ENCODE assay signal across 26 cellular contexts in genomic region chr7:33055147-33055546, GRCh38. TPM values are rescaled to one million over a fixed set of nuclear protein-coding genes. Genes with fewer than 3 reads are reported as not detected.
DNase-seq lines count a peak whose midpoint lies in the region; ATAC-seq, FAIRE-seq and TF ChIP-seq lines count a peak whose summit lies in the region.
"Had no signal": no experiment of that assay in that cellular context is flagged by ENCODE, and none has a peak within 500 bp of the region (broad histone marks: within the 10 kb centered on the region; RNA-seq: fewer than 3 reads in every experiment).

No MANE protein-coding gene starts in this region.

- no peak overlapping the region for H3K4me2 ChIP-seq in endothelial cell of umbilical vein (ENCODE audit: insufficient read depth, low read length)

- dilution Hi-C loops in endothelial cell of umbilical vein (cut with MboI; ENCODE audit: extremely low pct_ligation_motif_present, low sequenced_read_pairs): no loop called here

- no peaks in the 10 kb centered on the region for H3K9me3 Mint-ChIP-seq in activated T-cell treated with anti-CD3 and anti-CD28 coated beads, Interleukin-2, amount 50 U/mL, for 24 hours
- H3K9me3 Mint-ChIP-seq: activated T-helper 1 cell treated with anti-CD3 and anti-CD28 coated beads, Interleukin-12 subunit alpha, Interleukin-12 subunit beta, Interleukin-2, Interleukin-4 antibody, amounts not matched to agents 30 ng/mL and 10 ng/mL and 1 ng/mL, durations not matched to agents 14 hours and 24 hours and 36 hours; H9 had no signal

- intact Hi-C loops in endothelial cell of umbilical vein (cut with micrococcal nuclease) (no loop called here), psoas muscle (cut with DNase I) (no loop called here)

- H2AFZ ChIP-seq in endothelial cell of umbilical vein (ENCODE audit: low read depth, low read length): no peak overlapping the region

- H3K4me3 Mint-ChIP-seq in activated T-cell treated with anti-CD3 and anti-CD28 coated beads, Interleukin-2, amount 50 U/mL, for 24 hours: no peak overlapping the region
- H3K4me3 Mint-ChIP-seq in T-helper 17 cell: no peak overlapping the region
- H3K4me3 Mint-ChIP-seq: activated T-helper 1 cell treated with anti-CD3 and anti-CD28 coated beads, Interleukin-12 subunit alpha, Interleukin-12 subunit beta, Interleukin-2, Interleukin-4 antibody, amounts not matched to agents 30 ng/mL and 10 ng/mL and 1 ng/mL, durations not matched to agents 14 hours and 24 hours and 36 hours; H9 had no signal

- H3K4me1 ChIP-seq in endothelial cell of umbilical vein (ENCODE audit: control insufficient read depth, extremely low read depth, insufficient read depth, low read length) (peaks cover 11% of the 10 kb centered on the region), psoas muscle (peaks cover 6% of the 10 kb centered on the region)

- TF ChIP-seq CTCF in endothelial cell of umbilical vein (IDR thresholded peaks at IDR 0.05; ENCODE audit: extremely low read depth in 1 of 2, insufficient read depth in 1 of 2, low read depth in 1 of 2, low read length in 2 of 2): no peak
- no peak for TF ChIP-seq CTCF in psoas muscle (IDR thresholded peaks at IDR 0.05)
- TF ChIP-seq CTCF in GM10248 (IDR thresholded peaks at IDR 0.05; ENCODE audit: control extremely low read depth, extremely low read depth, low read depth, missing control alignments): no peak

- 97 to 99% (median 98%) methylated on average over 5 of the region's 5 CpGs for WGBS in psoas muscle, 3 donors

- CTCF ChIA-PET in endothelial cell of umbilical vein (lab: Charles Lee): interaction anchor here (1.0 to 1.2 kb wide), 2 partner anchors 15 to 53 kb away, joined by 3 read pairs; no protein-coding TSS in a partner anchor
- CTCF ChIA-PET in GM10248 (lab: Yijun Ruan, JAX): interaction anchor here (1.6 to 4.8 kb wide), 5 partner anchors 7 to 209 kb away, joined by 4 to 22 read pairs (median 19); partner anchors contain the start of gene NT5C3A

- POLR2A ChIA-PET in endothelial cell of umbilical vein (lab: Charles Lee) (no interaction called here), GM10248 (lab: Yijun Ruan, JAX) (interaction anchor here (0.7 kb wide), 1 partner anchor 150 kb away, joined by 3 read pairs; no protein-coding TSS in a partner anchor)

- ATAC-seq in T-helper 17 cell (no peak), psoas muscle (no peak)
- ATAC-seq: gastrocnemius medialis, pancreas, sciatic nerve had no signal

- H4K20me1 ChIP-seq in endothelial cell of umbilical vein (replicated peaks; ENCODE audit: control insufficient read depth, extremely low read depth, insufficient read depth, low read length): peaks cover 2% of the 10 kb centered on the region

- H3K36me3 Mint-ChIP-seq in activated T-cell treated with anti-CD3 and anti-CD28 coated beads, Interleukin-2, amount 50 U/mL, for 24 hours (ENCODE audit: low read depth): peaks cover 57% of the 10 kb centered on the region
- no peaks in the 10 kb centered on the region for H3K36me3 Mint-ChIP-seq in T-helper 17 cell (ENCODE audit: low read depth)

- H3K4me1 Mint-ChIP-seq in activated T-cell treated with anti-CD3 and anti-CD28 coated beads, Interleukin-2, amount 50 U/mL, for 24 hours (ENCODE audit: low read depth): peaks cover 72% of the 10 kb centered on the region
- H3K4me1 Mint-ChIP-seq in T-helper 17 cell: peaks cover 37% of the 10 kb centered on the region
- H3K4me1 Mint-ChIP-seq: H9 had no signal

- no peaks in the 10 kb centered on the region for H3K9me3 ChIP-seq in T-helper 17 cell (ENCODE audit: control insufficient read depth, low read length, poor library complexity, severe bottlenecking)
- no peaks in the 10 kb centered on the region for H3K9me3 ChIP-seq in endothelial cell of umbilical vein (replicated peaks; ENCODE audit: control insufficient read depth, insufficient read depth, low read length)
- no peaks in the 10 kb centered on the region for H3K9me3 ChIP-seq in psoas muscle
- H3K9me3 ChIP-seq: esophagus muscularis mucosa, gastrocnemius medialis, pancreas, suprapubic skin, vagina had no signal

- no peaks in the 10 kb centered on the region for H3K36me3 ChIP-seq in endothelial cell of umbilical vein (ENCODE audit: control insufficient read depth in 2 of 2, extremely low read depth in 1 of 2, insufficient read depth in 2 of 2, low read length in 2 of 2)
- no peaks in the 10 kb centered on the region for H3K36me3 ChIP-seq in psoas muscle (ENCODE audit: insufficient read depth in 1 of 2, low read depth in 1 of 2)
- H3K36me3 ChIP-seq: esophagus muscularis mucosa, gastrocnemius medialis, pancreas, suprapubic skin, vagina had no signal

- H3K9ac ChIP-seq in endothelial cell of umbilical vein (replicated peaks; ENCODE audit: extremely low read depth, insufficient read depth, low read length): no peak overlapping the region

- H3K79me2 ChIP-seq in endothelial cell of umbilical vein (ENCODE audit: control insufficient read depth, insufficient read depth, low read length): peaks cover 87% of the 10 kb centered on the region

- DNase-seq in activated T-cell treated with anti-CD3 and anti-CD28 coated beads, Interleukin-2, amount 50 U/mL, for 24 hours: no peak
- no peak for DNase-seq in activated T-cell treated with anti-CD3 and anti-CD28 coated beads, Interleukin-2, amount 50 U/mL, for 1 hour
- DNase-seq in T-helper 17 cell (no peak), endothelial cell of umbilical vein (ENCODE audit: low read depth, low spot score) (no peak), psoas muscle (no peak), NCI-H345 (lab: John Stamatoyannopoulos, UW) (no peak), NCI-H446 (lab: John Stamatoyannopoulos, UW) (no peak), GM10248 (ENCODE audit: extremely low spot score) (no peak)
- DNase-seq: activated CD8-positive, alpha-beta memory T cell treated with anti-CD3 and anti-CD28 coated beads for 24 hours; anterior cingulate cortex; C1 segment of cervical spinal cord; cerebellar nuclear complex; gastrocnemius medialis; H9; KG1; mammary epithelial cell; NCI-H187 treated with DMSO at 0.1 percent for 48 hours; pancreas; SHP77 treated with DMSO at 0.1 percent for 48 hours; stimulated activated CD4-positive, alpha-beta T cell treated with anti-CD3 and anti-CD28 coated beads, Interleukin-15, amount 100 ng/mL, for 24 hours; T-helper 1 cell had no signal

- H3K27ac ChIP-seq in endothelial cell of umbilical vein (ENCODE audit: insufficient read depth, low read depth, low read length) (peak overlapping the region; percentile 69), psoas muscle (peak overlapping the region; percentile 56)
- H3K27ac ChIP-seq: esophagus muscularis mucosa, gastrocnemius medialis, suprapubic skin, vagina had no signal

- H3K9me1 ChIP-seq in endothelial cell of umbilical vein (replicated peaks; ENCODE audit: control insufficient read depth, extremely low read depth, insufficient read depth, low read length): no peaks in the 10 kb centered on the region

- peak overlapping the region; percentile 83 for H3K27ac Mint-ChIP-seq in activated T-cell treated with anti-CD3 and anti-CD28 coated beads, Interleukin-2, amount 50 U/mL, for 24 hours
- H3K27ac Mint-ChIP-seq in T-helper 17 cell: peak overlapping the region; percentile 88
- H3K27ac Mint-ChIP-seq: H9 had no signal

- BruUV-seq in endothelial cell of umbilical vein (replicated peaks; lab: Mats Ljungman, UMichigan): no TSS peak

- FAIRE-seq in endothelial cell of umbilical vein (lab: Jason Lieb, UNC): no peak
- FAIRE-seq: pancreas had no signal

- no peaks in the 10 kb centered on the region for H3K27me3 Mint-ChIP-seq in activated T-cell treated with anti-CD3 and anti-CD28 coated beads, Interleukin-2, amount 50 U/mL, for 24 hours
- no peaks in the 10 kb centered on the region for H3K27me3 Mint-ChIP-seq in T-helper 17 cell

- no peaks in the 10 kb centered on the region for H3K27me3 ChIP-seq in endothelial cell of umbilical vein (ENCODE audit: control insufficient read depth in 2 of 2, insufficient read depth in 2 of 2, low read length in 2 of 2)
- no peaks in the 10 kb centered on the region for H3K27me3 ChIP-seq in psoas muscle (ENCODE audit: insufficient read depth in 3 of 3, low read length in 2 of 3)
- H3K27me3 ChIP-seq: esophagus muscularis mucosa, gastrocnemius medialis, pancreas, suprapubic skin, vagina had no signal

- no peak for TF ChIP-seq POLR2A in endothelial cell of umbilical vein (IDR thresholded peaks at IDR 0.05; ENCODE audit: low read depth, low read length)

- H3K4me3 ChIP-seq in endothelial cell of umbilical vein (replicated peaks in 1 of 3; ENCODE audit: insufficient read depth in 1 of 3, low read depth in 1 of 3, low read length in 3 of 3) (no peak overlapping the region), psoas muscle (no peak overlapping the region)
- H3K4me3 ChIP-seq: esophagus muscularis mucosa, gastrocnemius medialis, pancreas, suprapubic skin, vagina had no signal

TF ChIP-seq in endothelial cell of umbilical vein, 7 proteins besides CTCF, POLR2A, EP300 and RAD21 (continues in another document):
- TF ChIP-seq POLR2AphosphoS5 (IDR thresholded peaks at IDR 0.05; ENCODE audit: insufficient read depth, low read depth, low read length) (no peak), JUN (IDR thresholded peaks at IDR 0.05; ENCODE audit: borderline replicate concordance, insufficient read depth, insufficient read length, low read depth) (no peak), GATA2 (IDR thresholded peaks at IDR 0.05; ENCODE audit: insufficient read depth, insufficient read length, low read depth, low read length) (no peak)

RNA-seq across cellular contexts. Expression of gene NT5C3A, which starts 7.4 kb away (rescaled TPM):
- total RNA-seq in T-helper 17 cell (10 to 100 TPM; 36.5 to 82.2 TPM), endothelial cell of umbilical vein (22.0 and 22.6 TPM in 2 replicates), psoas muscle (10 to 100 TPM; 34.4 to 47.2 (median 42.5) TPM)
- polyA plus RNA-seq in endothelial cell of umbilical vein (4.3 and 7.1 TPM in 2 replicates), psoas muscle (100 to 1,000 TPM in 1 of 3 donors, 10 to 100 TPM in 2; 17.6 to 108 (median 57.3) TPM)
- polyA plus RNA-seq in endothelial cell of umbilical vein (2011; cell fraction: cytosol; rRNA removed): 8.3 and 10.0 TPM in 2 replicates
- polyA plus RNA-seq in endothelial cell of umbilical vein (2011; cell fraction: nucleus; rRNA removed): 9.9 and 15.2 TPM in 2 replicates
- polyA plus RNA-seq in endothelial cell of umbilical vein (2012): 15.0 and 19.7 TPM in 2 replicates
- 2.7 and 4.6 TPM in 2 replicates for polyA minus RNA-seq in endothelial cell of umbilical vein
- 10.5 TPM for polyA minus RNA-seq in endothelial cell of umbilical vein (2011; cell fraction: cytosol; rRNA and poly(A)+ RNA removed)
- polyA minus RNA-seq in endothelial cell of umbilical vein (2011; cell fraction: nucleus; rRNA and poly(A)+ RNA removed): 12.7 and 13.5 TPM in 2 replicates

RNA-seq across cellular contexts. Expression of gene RP9, which starts 54.1 kb away (rescaled TPM):
- total RNA-seq in T-helper 17 cell: 10 to 100 TPM; 16.0 to 16.8 TPM
- 18.5 and 20.9 TPM in 2 replicates for total RNA-seq in endothelial cell of umbilical vein
- 15.1 and 16.0 TPM in 2 replicates for polyA plus RNA-seq in endothelial cell of umbilical vein
- polyA plus RNA-seq in endothelial cell of umbilical vein (2011; cell fraction: cytosol; rRNA removed): 19.3 and 21.7 TPM in 2 replicates
- 22.8 and 31.2 TPM in 2 replicates for polyA plus RNA-seq in endothelial cell of umbilical vein (2011; cell fraction: nucleus; rRNA removed)
- 19.2 and 22.2 TPM in 2 replicates for polyA plus RNA-seq in endothelial cell of umbilical vein (2012)
- 12.9 and 17.1 TPM in 2 replicates for polyA minus RNA-seq in endothelial cell of umbilical vein
- 16.8 TPM for polyA minus RNA-seq in endothelial cell of umbilical vein (2011; cell fraction: cytosol; rRNA and poly(A)+ RNA removed)
- polyA minus RNA-seq in endothelial cell of umbilical vein (2011; cell fraction: nucleus; rRNA and poly(A)+ RNA removed): 15.9 and 20.0 TPM in 2 replicates
- total RNA-seq in psoas muscle: 10 to 100 TPM; 15.4 to 27.6 (median 16.8) TPM
- 10 to 100 TPM; 23.1 to 27.0 (median 25.0) TPM for polyA plus RNA-seq in psoas muscle
